Comparison of ENCODE assay signal across 8 cellular contexts in genomic region chr11:15819679-15820286, GRCh38.
DNase-seq lines count a peak whose midpoint lies in the region; ATAC-seq and TF ChIP-seq lines count a peak whose summit lies in the region.

No MANE protein-coding gene starts in this region.

- peak overlapping the region; percentile 3 for H3K27ac Mint-ChIP-seq in activated T-helper 1 cell treated with anti-CD3 and anti-CD28 coated beads, Interleukin-12 subunit alpha, Interleukin-12 subunit beta, Interleukin-2, Interleukin-4 antibody, amounts not matched to agents 30 ng/mL and 10 ng/mL and 1 ng/mL, durations not matched to agents 14 hours and 24 hours and 36 hours

- POLR2A ChIA-PET in A673 (lab: Charles Lee; ENCODE audit: low non-redundant PET), result no interaction called here

- TF ChIP-seq CTCF in A673 (conservative IDR thresholded peaks at IDR 0.05; ENCODE audit: low read depth, low read length) (peak; percentile 73), GM13977 (IDR thresholded peaks at IDR 0.05; ENCODE audit: extremely low read depth, insufficient read depth, missing control alignments) (peak; percentile 94)

- H3K4me3 ChIP-seq in A673 (ENCODE audit: low read depth, low read length, poor library complexity, severe bottlenecking), result no peak overlapping the region

- peaks cover 3% of the 10 kb centered on the region for H3K9me3 Mint-ChIP-seq in activated T-helper 1 cell treated with anti-CD3 and anti-CD28 coated beads, Interleukin-12 subunit alpha, Interleukin-12 subunit beta, Interleukin-2, Interleukin-4 antibody, amounts not matched to agents 30 ng/mL and 10 ng/mL and 1 ng/mL, durations not matched to agents 14 hours and 24 hours and 36 hours

- H3K9me3 ChIP-seq in A673 (ENCODE audit: low read depth, low read length, poor library complexity, severe bottlenecking), result no peaks in the 10 kb centered on the region

- intact Hi-C loops in A673 (cut with micrococcal nuclease; ENCODE audit: unreplicated experiment), result loop anchor here (10.0 kb wide), 1 partner anchor 545 kb away; no protein-coding TSS in a partner anchor
- intact Hi-C loops in activated T-helper 1 cell treated with anti-CD3 and anti-CD28 coated beads, Interleukin-12 subunit alpha, Interleukin-12 subunit beta, Interleukin-2, Interleukin-4 antibody, amounts not matched to agents 30 ng/mL and 10 ng/mL and 1 ng/mL, durations not matched to agents 14 hours and 24 hours and 36 hours (cut with micrococcal nuclease), result loop anchor here (2.0 to 5.0 kb wide), 4 partner anchors 19 to 1083 kb away; no protein-coding TSS in a partner anchor

- peak; percentile 81 for ATAC-seq in HG02852 (IDR thresholded peaks at IDR 0.05; ENCODE audit: unreplicated experiment)

- DNase-seq in A673 (ENCODE audit: low spot score), result peak; percentile 58
- DNase-seq in GM13977 (ENCODE audit: low spot score), result peak; percentile 34
- DNase-seq in NCI-H2196 treated with DMSO at 0.1 percent for 48 hours (lab: John Stamatoyannopoulos, UW; ENCODE audit: unreplicated experiment), result peak; percentile 73
- peak; percentile 9 for DNase-seq in activated T-helper 1 cell treated with anti-CD3 and anti-CD28 coated beads, Interleukin-12 subunit alpha, Interleukin-12 subunit beta, Interleukin-2, Interleukin-4 antibody, amounts not matched to agents 30 ng/mL and 10 ng/mL and 1 ng/mL, durations not matched to agents 14 hours and 24 hours and 36 hours (ENCODE audit: low spot score)
- DNase-seq in glomerular visceral epithelial cell (ENCODE audit: extremely low spot score), result peak; percentile 0
- peak; percentile 93 for DNase-seq in pons (ENCODE audit: low spot score)
- no peak for DNase-seq in NCI-H128 (lab: John Stamatoyannopoulos, UW; ENCODE audit: unreplicated experiment)

- H3K27me3 ChIP-seq in A673 (replicated peaks; ENCODE audit: insufficient read depth, low read depth, low read length, poor library complexity), result no peaks in the 10 kb centered on the region

- CTCF ChIA-PET in A673 (lab: Charles Lee), result interaction anchor here (1.0 kb wide), 1 partner anchor 794 kb away, joined by 4 read pairs; no protein-coding TSS in a partner anchor

- no peak overlapping the region for H3K27ac ChIP-seq in A673 (ENCODE audit: low read depth, low read length, poor library complexity, severe bottlenecking)

- in situ Hi-C loops in GM13977 (cut with MboI; ENCODE audit: low pct_unique_long_range_greater_than_20kb, low sequenced_read_pairs, unreplicated experiment), result no loop called here

- peaks cover 15% of the 10 kb centered on the region for H3K4me1 Mint-ChIP-seq in activated T-helper 1 cell treated with anti-CD3 and anti-CD28 coated beads, Interleukin-12 subunit alpha, Interleukin-12 subunit beta, Interleukin-2, Interleukin-4 antibody, amounts not matched to agents 30 ng/mL and 10 ng/mL and 1 ng/mL, durations not matched to agents 14 hours and 24 hours and 36 hours (ENCODE audit: low read depth)

- no peaks in the 10 kb centered on the region for H3K36me3 ChIP-seq in A673 (ENCODE audit: insufficient read depth, low read length, poor library complexity, severe bottlenecking)

- H3K4me1 ChIP-seq in A673 (ENCODE audit: insufficient read depth, low read length, poor library complexity, severe bottlenecking), result no peaks in the 10 kb centered on the region

- no TSS peak for BruUV-seq in A673 (replicated peaks; lab: Mats Ljungman, UMichigan)

- H3K4me3 Mint-ChIP-seq in activated T-helper 1 cell treated with anti-CD3 and anti-CD28 coated beads, Interleukin-12 subunit alpha, Interleukin-12 subunit beta, Interleukin-2, Interleukin-4 antibody, amounts not matched to agents 30 ng/mL and 10 ng/mL and 1 ng/mL, durations not matched to agents 14 hours and 24 hours and 36 hours, result no peak overlapping the region

- no peaks in the 10 kb centered on the region for H3K36me3 Mint-ChIP-seq in activated T-helper 1 cell treated with anti-CD3 and anti-CD28 coated beads, Interleukin-12 subunit alpha, Interleukin-12 subunit beta, Interleukin-2, Interleukin-4 antibody, amounts not matched to agents 30 ng/mL and 10 ng/mL and 1 ng/mL, durations not matched to agents 14 hours and 24 hours and 36 hours (ENCODE audit: low read depth)

- H3K27me3 Mint-ChIP-seq in activated T-helper 1 cell treated with anti-CD3 and anti-CD28 coated beads, Interleukin-12 subunit alpha, Interleukin-12 subunit beta, Interleukin-2, Interleukin-4 antibody, amounts not matched to agents 30 ng/mL and 10 ng/mL and 1 ng/mL, durations not matched to agents 14 hours and 24 hours and 36 hours (ENCODE audit: insufficient read depth), result no peaks in the 10 kb centered on the region
